Comparison of ENCODE assay signal across 8 cellular contexts in genomic region chr2:239275037-239275685, GRCh38.
DNase-seq lines count a peak whose midpoint lies in the region; TF ChIP-seq lines count a peak whose summit lies in the region.

No MANE protein-coding gene starts in this region.

- CTCF ChIA-PET in GM10248 (lab: Yijun Ruan, JAX), result interaction anchor here (1.0 to 1.4 kb wide), 2 partner anchors 21 to 122 kb away, joined by 3 read pairs; no protein-coding TSS in a partner anchor
- CTCF ChIA-PET in activated CD4-positive, alpha-beta T cell treated with anti-CD3 and anti-CD28 coated beads, Interleukin-2, amount 10 ng/mL, durations not matched to agents 7 days and 5 days (lab: Charles Lee), result interaction anchor here (0.6 to 2.8 kb wide), 10 partner anchors 9 to 127 kb away, joined by 3 to 15 read pairs (median 4); no protein-coding TSS in a partner anchor

- DNase-seq in GM10248 (ENCODE audit: extremely low spot score), result peak; percentile 78
- peak; percentile 80 for DNase-seq in LoVo (ENCODE audit: low spot score)
- DNase-seq in activated CD4-positive, alpha-beta T cell treated with anti-CD3 and anti-CD28 coated beads, Interleukin-2, amount 10 ng/mL, durations not matched to agents 7 days and 5 days, result peak; percentile 86
- DNase-seq in mesenchymal stem cell, result peak; percentile 69
- DNase-seq in stimulated activated CD8-positive, alpha-beta memory T cell treated with anti-CD3 and anti-CD28 coated beads, Interleukin-12 subunit alpha, Interleukin-12 subunit beta, amount 100 ng/mL, for 4 hours (ENCODE audit: low read depth), result peak; percentile 62
- DNase-seq in NCI-H2081 treated with DMSO at 0.1 percent for 48 hours (lab: John Stamatoyannopoulos, UW), result no peak
- DNase-seq in HuH-7 (ENCODE audit: low spot score), result no peak

- H3K79me1 ChIP-seq in mesenchymal stem cell (replicated peaks; ENCODE audit: low read length, poor library complexity, severe bottlenecking), result peaks cover 55% of the 10 kb centered on the region

- peak overlapping the region in 1 of 2 experiments; percentile 15 for H2BK12ac ChIP-seq in mesenchymal stem cell (ENCODE audit: low read length in 2 of 2)

- H3K4ac ChIP-seq in mesenchymal stem cell (ENCODE audit: low read depth in 1 of 2, low read length in 2 of 2), result no peak overlapping the region

- no peaks in the 10 kb centered on the region for H3K9me3 Mint-ChIP-seq in activated CD4-positive, alpha-beta T cell treated with anti-CD3 and anti-CD28 coated beads, Interleukin-2, amount 10 ng/mL, durations not matched to agents 7 days and 5 days

- peak overlapping the region in 1 of 2 experiments; percentile 70 for H3K18ac ChIP-seq in mesenchymal stem cell (ENCODE audit: low read depth in 1 of 2, low read length in 2 of 2)

- H2BK15ac ChIP-seq in mesenchymal stem cell (ENCODE audit: low read depth, poor library complexity, severe bottlenecking), result peak overlapping the region; percentile 18

- peak overlapping the region in 1 of 2 experiments; percentile 72 for H3K4me3 ChIP-seq in mesenchymal stem cell (ENCODE audit: insufficient read depth in 1 of 2, low read depth in 1 of 2, low read length in 2 of 2)

- no peaks in the 10 kb centered on the region for H3K27me3 ChIP-seq in mesenchymal stem cell (ENCODE audit: control insufficient read depth in 1 of 2, insufficient read depth in 1 of 2, low read length in 2 of 2)

- H3K4me2 ChIP-seq in mesenchymal stem cell (ENCODE audit: low read length, poor library complexity, severe bottlenecking), result peak overlapping the region; percentile 49

- no peak overlapping the region for H2BK5ac ChIP-seq in mesenchymal stem cell (ENCODE audit: low read depth, low read length, poor library complexity, severe bottlenecking)

- peaks cover 36% of the 10 kb centered on the region for H3K4me1 ChIP-seq in mesenchymal stem cell (ENCODE audit: control insufficient read depth, insufficient read depth, low read depth, low read length)

- peaks cover 69% of the 10 kb centered on the region for H3K4me1 Mint-ChIP-seq in activated CD4-positive, alpha-beta T cell treated with anti-CD3 and anti-CD28 coated beads, Interleukin-2, amount 10 ng/mL, durations not matched to agents 7 days and 5 days

- H3K27ac ChIP-seq in cingulate gyrus (ENCODE audit: low read depth, low read length) (peak overlapping the region; percentile 84), mesenchymal stem cell (ENCODE audit: low read length, poor library complexity, severe bottlenecking) (peak overlapping the region; percentile 8)

- no peak overlapping the region for H2AFZ ChIP-seq in mesenchymal stem cell (ENCODE audit: low read depth, low read length)

- TF ChIP-seq CTCF in GM10248 (IDR thresholded peaks at IDR 0.05; ENCODE audit: control extremely low read depth, extremely low read depth, low read depth, missing control alignments), result no peak

- H3K27me3 Mint-ChIP-seq in activated CD4-positive, alpha-beta T cell treated with anti-CD3 and anti-CD28 coated beads, Interleukin-2, amount 10 ng/mL, durations not matched to agents 7 days and 5 days, result peaks cover 6% of the 10 kb centered on the region

- peak overlapping the region; percentile 60 for H3K4me3 Mint-ChIP-seq in activated CD4-positive, alpha-beta T cell treated with anti-CD3 and anti-CD28 coated beads, Interleukin-2, amount 10 ng/mL, durations not matched to agents 7 days and 5 days

- no peaks in the 10 kb centered on the region for H3K36me3 ChIP-seq in mesenchymal stem cell (ENCODE audit: control insufficient read depth in 1 of 2, insufficient read depth in 2 of 2, low read depth in 1 of 2, low read length in 2 of 2)

- H3K36me3 Mint-ChIP-seq in activated CD4-positive, alpha-beta T cell treated with anti-CD3 and anti-CD28 coated beads, Interleukin-2, amount 10 ng/mL, durations not matched to agents 7 days and 5 days (ENCODE audit: low read depth), result peaks cover 17% of the 10 kb centered on the region

- no peak overlapping the region for H2BK120ac ChIP-seq in mesenchymal stem cell (ENCODE audit: low read depth, low read length)

- POLR2A ChIA-PET in GM10248 (lab: Yijun Ruan, JAX), result no interaction called here
- POLR2A ChIA-PET in activated CD4-positive, alpha-beta T cell treated with anti-CD3 and anti-CD28 coated beads, Interleukin-2, amount 10 ng/mL, durations not matched to agents 7 days and 5 days (lab: Charles Lee), result interaction anchor here (0.8 to 1.2 kb wide), 2 partner anchors 9 to 95 kb away, joined by 3 read pairs; no protein-coding TSS in a partner anchor

- H4K8ac ChIP-seq in mesenchymal stem cell (ENCODE audit: low read length), result peak overlapping the region; percentile 41

- no peak overlapping the region for H3K23ac ChIP-seq in mesenchymal stem cell (ENCODE audit: low read length in 2 of 2)

- peak overlapping the region; percentile 93 for H3K9ac ChIP-seq in mesenchymal stem cell (ENCODE audit: low read length)

- H3K27ac Mint-ChIP-seq in activated CD4-positive, alpha-beta T cell treated with anti-CD3 and anti-CD28 coated beads, Interleukin-2, amount 10 ng/mL, durations not matched to agents 7 days and 5 days, result peak overlapping the region; percentile 93

- peak overlapping the region; percentile 33 for H2AK5ac ChIP-seq in mesenchymal stem cell (ENCODE audit: low read length, severe bottlenecking)

- 86% methylated on average over 35 of the region's 35 CpGs for WGBS in mesenchymal stem cell

- peak overlapping the region; percentile 40 for H4K91ac ChIP-seq in mesenchymal stem cell (ENCODE audit: low read length)

- H3K9me3 ChIP-seq in mesenchymal stem cell (ENCODE audit: control insufficient read depth, low read length), result no peaks in the 10 kb centered on the region

- peak overlapping the region in 1 of 2 experiments; percentile 69 for H3K14ac ChIP-seq in mesenchymal stem cell (ENCODE audit: low read length in 2 of 2)

Comparison
In these comparisons a context has a peak if more than half of its experiments do, and no peak if none do; other contexts are left out.
1. DNase-seq: peak in GM10248 (single experiment), LoVo (single experiment), activated CD4-positive, alpha-beta T cell treated with anti-CD3 and anti-CD28 coated beads, Interleukin-2, amount 10 ng/mL, durations not matched to agents 7 days and 5 days (single experiment), mesenchymal stem cell (single experiment) and stimulated activated CD8-positive, alpha-beta memory T cell treated with anti-CD3 and anti-CD28 coated beads, Interleukin-12 subunit alpha, Interleukin-12 subunit beta, amount 100 ng/mL, for 4 hours (single experiment); none in NCI-H2081 treated with DMSO at 0.1 percent for 48 hours (single experiment) and HuH-7 (single experiment).